ENCODE assay signal across 31 cellular contexts in the genomic region with DNA sequence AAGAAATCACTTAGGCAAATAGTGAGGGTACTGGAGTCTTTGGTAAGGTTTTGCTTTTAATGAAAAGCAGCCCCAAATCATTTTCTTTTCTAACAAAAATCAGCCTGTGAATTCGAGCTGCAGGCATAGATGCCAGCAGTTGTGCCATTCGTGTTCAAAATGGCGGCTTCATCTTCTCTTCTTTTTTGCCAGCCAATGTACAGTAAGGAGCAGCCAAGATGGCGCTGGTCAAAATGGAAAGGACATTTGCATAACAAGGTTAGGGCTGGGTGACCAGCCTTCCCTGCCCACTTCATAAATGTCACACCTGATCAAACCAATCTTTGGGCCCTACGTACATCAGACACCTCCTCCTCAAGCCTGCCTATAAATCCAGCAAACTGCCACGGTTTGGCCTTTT.
"Had no signal": no experiment of that assay in that cellular context is flagged by ENCODE, and none has a peak within 500 bp of the region (broad histone marks: within the 10 kb centered on the region; RNA-seq: fewer than 3 reads in every experiment).

No MANE protein-coding gene starts in this region.

- H3K36me3 Mint-ChIP-seq: immature natural killer cell; naive B cell; natural killer cell; stimulated activated memory B cell treated with anti-CD40 and anti-IgM and Interleukin-4, amounts not matched to agents 10 μg/mL and 1 μg/mL and 100 μg/mL, for 72 hours had no signal

- H3K9me3 Mint-ChIP-seq: immature natural killer cell; natural killer cell; stimulated activated memory B cell treated with anti-CD40 and anti-IgM and Interleukin-4, amounts not matched to agents 10 μg/mL and 1 μg/mL and 100 μg/mL, for 72 hours; stimulated activated naive CD8-positive, alpha-beta T cell treated with anti-CD3 and anti-CD28 coated beads, Interleukin-15, amount 100 ng/mL, for 72 hours had no signal

- H3K4me3 Mint-ChIP-seq: immature natural killer cell; natural killer cell; nephron progenitor cell; stimulated activated memory B cell treated with anti-CD40 and anti-IgM and Interleukin-4, amounts not matched to agents 10 μg/mL and 1 μg/mL and 100 μg/mL, for 72 hours; stimulated activated naive CD8-positive, alpha-beta T cell treated with anti-CD3 and anti-CD28 coated beads, Interleukin-15, amount 100 ng/mL, for 72 hours had no signal

- H3K36me3 ChIP-seq: left lung, lower lobe of right lung, pancreas, prostate gland, sigmoid colon, thyroid gland, transverse colon, upper lobe of left lung, vagina had no signal

- FAIRE-seq: islet of Langerhans, kidney, pancreas had no signal

- H3K27ac ChIP-seq: left lung, lower lobe of right lung, pancreas, prostate gland, thyroid gland, transverse colon, upper lobe of left lung, vagina had no signal

- H3K4me1 ChIP-seq: lower lobe of right lung, pancreas, prostate gland, thyroid gland, upper lobe of left lung, vagina had no signal

- H3K9me3 ChIP-seq: left lung, lower lobe of right lung, pancreas, prostate gland, sigmoid colon, thyroid gland, transverse colon, upper lobe of left lung, vagina had no signal

- H3K4me1 Mint-ChIP-seq: immature natural killer cell; naive B cell; natural killer cell; nephron progenitor cell; stimulated activated memory B cell treated with anti-CD40 and anti-IgM and Interleukin-4, amounts not matched to agents 10 μg/mL and 1 μg/mL and 100 μg/mL, for 72 hours; stimulated activated naive CD8-positive, alpha-beta T cell treated with anti-CD3 and anti-CD28 coated beads, Interleukin-15, amount 100 ng/mL, for 72 hours had no signal

- H3K27ac Mint-ChIP-seq: natural killer cell; nephron progenitor cell; stimulated activated memory B cell treated with anti-CD40 and anti-IgM and Interleukin-4, amounts not matched to agents 10 μg/mL and 1 μg/mL and 100 μg/mL, for 72 hours; stimulated activated naive CD8-positive, alpha-beta T cell treated with anti-CD3 and anti-CD28 coated beads, Interleukin-15, amount 100 ng/mL, for 72 hours had no signal

- H3K27me3 ChIP-seq: sigmoid colon, thyroid gland, upper lobe of left lung, vagina had no signal

- H3K4me2 ChIP-seq: smooth muscle cell had no signal

- H3K4me3 ChIP-seq: left lung, lower lobe of right lung, pancreas, prostate gland, sigmoid colon, smooth muscle cell, thyroid gland, transverse colon, upper lobe of left lung, vagina had no signal

- ATAC-seq: left colon; left lung; lower lobe of right lung; natural killer cell; pancreas; stimulated activated memory B cell treated with anti-CD40 and anti-IgM and Interleukin-4, amounts not matched to agents 10 μg/mL and 1 μg/mL and 100 μg/mL, for 72 hours; stimulated activated naive CD8-positive, alpha-beta T cell treated with anti-CD3 and anti-CD28 coated beads, Interleukin-15, amount 100 ng/mL, for 72 hours had no signal

- DNase-seq: hypothalamus; immature natural killer cell; kidney; left colon; left lung; lower lobe of right lung; mesenchymal stem cell; naive B cell; natural killer cell; nephron progenitor cell; nucleus accumbens; pancreas; posterior cingulate gyrus; retina; right cardiac atrium; sigmoid colon; stimulated activated CD4-positive, alpha-beta T cell treated with anti-CD3 and anti-CD28 coated beads, Interleukin-1b, Interleukin-23, amount 100 ng/mL, for 48 hours; stimulated activated CD4-positive, alpha-beta T cell treated with anti-CD3 and anti-CD28 coated beads, Interleukin-2, amount 100 ng/mL, for 48 hours; stimulated activated CD4-positive, alpha-beta T cell treated with anti-CD3 and anti-CD28 coated beads, Interleukin-4, amount 100 ng/mL, for 4 hours; stimulated activated CD8-positive, alpha-beta memory T cell treated with anti-CD3 and anti-CD28 coated beads, Interleukin-4, amount 100 ng/mL, for 48 hours; stimulated activated naive CD4-positive, alpha-beta T cell treated with Interleukin-2 at 50 U/mL for 16 hours; stimulated activated naive CD8-positive, alpha-beta T cell treated with anti-CD3 and anti-CD28 coated beads, Interleukin-15, amount 100 ng/mL, for 72 hours; substantia nigra; thyroid gland; transverse colon; upper lobe of left lung had no signal
